Comparison of ENCODE assay signal across 21 cellular contexts in the genomic region with DNA sequence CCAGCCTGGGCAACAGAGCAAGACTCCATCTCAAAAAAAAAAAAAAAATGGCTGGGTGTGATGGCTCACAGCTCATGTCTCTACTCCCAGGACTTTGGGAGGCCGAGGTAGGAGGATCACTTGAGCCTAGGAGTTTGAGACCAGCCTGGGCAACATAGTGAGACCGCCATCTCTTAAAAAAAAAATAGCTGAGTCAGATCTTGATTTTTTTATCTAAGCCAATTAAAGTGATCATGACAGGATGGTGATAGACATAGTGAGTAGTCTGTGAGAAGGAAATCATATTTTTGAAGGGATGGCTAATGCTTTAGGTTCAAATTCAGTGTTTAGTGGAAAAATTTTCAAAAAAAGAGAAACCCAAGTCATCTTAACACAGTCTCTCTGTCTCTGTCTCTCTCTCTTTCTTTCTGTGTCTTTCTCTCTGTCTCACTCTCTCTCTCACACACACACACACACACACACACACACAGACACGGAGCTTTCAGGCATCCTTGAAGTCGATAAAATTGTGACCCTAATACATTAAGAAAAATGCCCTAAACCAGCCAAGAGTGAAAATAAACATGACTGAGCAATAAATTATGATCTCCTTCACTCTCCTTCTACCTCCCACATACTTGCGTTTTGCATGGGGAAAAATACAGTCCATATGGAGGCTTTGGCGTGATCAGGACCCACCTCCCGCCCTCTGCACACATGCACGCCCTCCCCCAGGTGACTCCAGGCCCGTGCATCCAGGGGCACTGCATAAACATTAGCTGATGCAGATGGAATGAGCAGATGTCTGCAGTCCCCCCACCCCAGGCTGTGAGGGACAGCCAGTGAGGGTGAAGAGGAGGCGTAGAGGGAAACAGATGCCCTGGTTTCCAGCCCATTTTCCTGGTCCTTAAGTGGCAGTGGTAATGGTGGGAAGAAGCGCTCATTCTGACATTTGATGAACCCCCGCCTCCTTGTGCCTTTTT.
DNase-seq lines count a peak whose midpoint lies in the region; TF ChIP-seq lines count a peak whose summit lies in the region.
"Had no signal": no experiment of that assay in that cellular context is flagged by ENCODE, and none has a peak within 500 bp of the region (broad histone marks: within the 10 kb centered on the region; RNA-seq: fewer than 3 reads in every experiment).

No MANE protein-coding gene starts in this region.

- peaks cover 27% of the 10 kb centered on the region for H3K4me1 Mint-ChIP-seq in nephron
- H3K4me1 Mint-ChIP-seq: central memory CD8-positive, alpha-beta T cell had no signal

- H3K4me1 ChIP-seq in left ventricle myocardium inferior = no peaks in the 10 kb centered on the region
- H3K4me1 ChIP-seq: sigmoid colon, testis had no signal

- H3K27me3 ChIP-seq in left ventricle myocardium inferior (ENCODE audit: low read depth) = no peaks in the 10 kb centered on the region
- H3K27me3 ChIP-seq: BLaER1 treated with 17β-estradiol and CSF1 and Interleukin-3, amounts not matched to agents 10 nM and 100 nM; left lung; sigmoid colon; testis had no signal

- no peak overlapping the region for H3K4me3 ChIP-seq in left ventricle myocardium inferior
- H3K4me3 ChIP-seq: BLaER1 treated with 17β-estradiol and CSF1 and Interleukin-3, amounts not matched to agents 10 nM and 100 nM; left lung; sigmoid colon; testis had no signal

- no peaks in the 10 kb centered on the region for H3K9me3 ChIP-seq in left ventricle myocardium inferior (replicated peaks)
- H3K9me3 ChIP-seq: BLaER1 treated with 17β-estradiol and CSF1 and Interleukin-3, amounts not matched to agents 10 nM and 100 nM; left lung; sigmoid colon; testis had no signal

- H3K36me3 ChIP-seq in left ventricle myocardium inferior = no peaks in the 10 kb centered on the region
- H3K36me3 ChIP-seq: BLaER1 treated with 17β-estradiol and CSF1 and Interleukin-3, amounts not matched to agents 10 nM and 100 nM; left lung; sigmoid colon had no signal

- peak overlapping the region; percentile 66 to 86 (median 84) for H3K27ac Mint-ChIP-seq in nephron

- H3K9me3 Mint-ChIP-seq in nephron = no peaks in the 10 kb centered on the region
- H3K9me3 Mint-ChIP-seq: activated T-cell treated with anti-CD3 and anti-CD28 coated beads, Interleukin-2, amount 50 U/mL, for 4 hours; central memory CD8-positive, alpha-beta T cell had no signal

- intact Hi-C loops in left ventricle myocardium inferior (cut with micrococcal nuclease) = no loop called here

- peak; percentile 20 for DNase-seq in EH (ENCODE audit: low read depth)
- DNase-seq in NCI-H1694 treated with DMSO at 0.1 percent for 48 hours (lab: John Stamatoyannopoulos, UW) = peak; percentile 97
- DNase-seq in amniotic epithelial cell (ENCODE audit: low read depth) = peak; percentile 17
- no peak for DNase-seq in Kasumi-1 (lab: John Stamatoyannopoulos, UW)
- no peak for DNase-seq in left ventricle myocardium inferior
- DNase-seq in DMS79 treated with DMSO at 0.1 percent for 48 hours (lab: John Stamatoyannopoulos, UW) = no peak
- DNase-seq: activated CD4-positive, alpha-beta T cell treated with anti-CD3 and anti-CD28 coated beads, Interleukin-2, amount 50 U/mL, for 4 hours; activated T-cell treated with anti-CD3 and anti-CD28 coated beads, Interleukin-2, amount 50 U/mL, for 4 hours; effector CD4-positive, alpha-beta T cell; hypothalamus; KBM-7; left lung; NCI-H1105; NCI-H226; SIG-M5; sigmoid colon; testis had no signal

- peaks cover 22% of the 10 kb centered on the region for H3K27me3 Mint-ChIP-seq in nephron (ENCODE audit: low read depth)
- H3K27me3 Mint-ChIP-seq: central memory CD8-positive, alpha-beta T cell had no signal

- H3K4me3 Mint-ChIP-seq in nephron = peak overlapping the region; percentile 8 to 37 (median 17)
- H3K4me3 Mint-ChIP-seq: activated T-cell treated with anti-CD3 and anti-CD28 coated beads, Interleukin-2, amount 50 U/mL, for 4 hours; central memory CD8-positive, alpha-beta T cell had no signal

- TF ChIP-seq CTCF in nephron (IDR thresholded peaks at IDR 0.05; ENCODE audit: unreplicated experiment in 3 of 3) (no peak), left ventricle myocardium inferior (IDR thresholded peaks at IDR 0.05; ENCODE audit: borderline replicate concordance) (no peak)

- no peak overlapping the region for H3K27ac ChIP-seq in left ventricle myocardium inferior (replicated peaks)
- H3K27ac ChIP-seq: BLaER1 treated with 17β-estradiol and CSF1 and Interleukin-3, amounts not matched to agents 10 nM and 100 nM; HL-60; left lung; sigmoid colon; testis had no signal

- no peaks in the 10 kb centered on the region for H3K36me3 Mint-ChIP-seq in nephron (ENCODE audit: low read depth)

Comparison
In these comparisons a context has a peak if more than half of its experiments do, and no peak if none do; other contexts are left out.
1. DNase-seq: peak in EH (single experiment), NCI-H1694 treated with DMSO at 0.1 percent for 48 hours (single experiment) and amniotic epithelial cell (single experiment); none in Kasumi-1 (0 of 2), left ventricle myocardium inferior (single experiment) and DMS79 treated with DMSO at 0.1 percent for 48 hours (single experiment).